9 cellular contexts compared by ENCODE assay signal in genomic region chr13:57630661-57631606, GRCh38. TPM values are rescaled to one million over a fixed set of nuclear protein-coding genes. Genes with fewer than 3 reads are reported as not detected.
DNase-seq lines count a peak whose midpoint lies in the region; ATAC-seq, FAIRE-seq and TF ChIP-seq lines count a peak whose summit lies in the region.
"Had no signal": no experiment of that assay in that cellular context is flagged by ENCODE, and none has a peak within 500 bp of the region (broad histone marks: within the 10 kb centered on the region; RNA-seq: fewer than 3 reads in every experiment).

No MANE protein-coding gene starts in this region.

- H2BK120ac ChIP-seq in H1 (replicated peaks; ENCODE audit: low read depth, low read length) = no peak overlapping the region

- H3K23ac ChIP-seq in H1 (ENCODE audit: insufficient read length) = no peak overlapping the region

- H2BK12ac ChIP-seq in H1 (ENCODE audit: low read depth, low read length) = no peak overlapping the region

- H2AFZ ChIP-seq in H1 (ENCODE audit: low read length) = peak overlapping the region; percentile 21; the same call in 1 of the 2 replicates

- ATAC-seq in RWPE2 (ENCODE audit: low read depth) (peak; percentile 56; the same call in 2 of the 3 replicates), upper lobe of left lung (ENCODE audit: low FRiP score in 2 of 2) (no peak), GM18858 (IDR thresholded peaks at IDR 0.05; ENCODE audit: unreplicated experiment) (no peak)

- no peak overlapping the region for H3K56ac ChIP-seq in H1 (replicated peaks; ENCODE audit: insufficient read length, low read depth, low read length)

- no peaks in the 10 kb centered on the region for H3K79me1 ChIP-seq in H1 (ENCODE audit: low read depth, low read length)

- TF ChIP-seq EP300 in H1 (IDR thresholded peaks at IDR 0.05; ENCODE audit: borderline replicate concordance in 1 of 2, low read depth in 2 of 2, low read length in 2 of 2) (no peak), upper lobe of left lung (IDR thresholded peaks at IDR 0.05) (no peak)

- peak overlapping the region; percentile 98 to 100 for H3K4me2 ChIP-seq in H1 (ENCODE audit: insufficient read depth in 1 of 2, low read depth in 2 of 2, low read length in 2 of 2)

- H3K36me3 ChIP-seq in RWPE2 (ENCODE audit: low read depth) = no peaks in the 10 kb centered on the region
- peaks cover 0 to 5% (median 0%) of the 10 kb centered on the region in 4 experiments; a peak in 1 of 8 replicates for H3K36me3 ChIP-seq in H1 (ENCODE audit: control insufficient read depth in 2 of 4, insufficient read depth in 4 of 4, low read length in 3 of 4)
- peaks cover 2% of the 10 kb centered on the region for H3K36me3 ChIP-seq in mesodermal cell (ENCODE audit: control insufficient read depth, insufficient read depth, low read length)
- H3K36me3 ChIP-seq in upper lobe of left lung = no peaks in the 10 kb centered on the region

- H3K4me1 ChIP-seq in RWPE2 (ENCODE audit: insufficient read depth, poor library complexity, severe bottlenecking) (no peaks in the 10 kb centered on the region), H1 (replicated peaks in 1 of 4; ENCODE audit: control insufficient read depth in 3 of 4, insufficient read depth in 4 of 4, low read length in 3 of 4) (peaks cover 0 to 18% (median 7%) of the 10 kb centered on the region in 4 experiments; a peak in 6 of 7 replicates), mesodermal cell (ENCODE audit: control insufficient read depth, insufficient read depth, low read length, poor library complexity, severe bottlenecking) (no peaks in the 10 kb centered on the region), upper lobe of left lung (peaks cover 14 to 35% (median 27%) of the 10 kb centered on the region in 4 donors)

- H3K18ac ChIP-seq in H1 (ENCODE audit: extremely low read depth, low read length) = no peak overlapping the region

- no peak overlapping the region for H2AK5ac ChIP-seq in H1 (ENCODE audit: low read depth, low read length)

- H4K91ac ChIP-seq in H1 (replicated peaks; ENCODE audit: insufficient read length, low read length) = no peak overlapping the region

- 4% methylated on average over 28 of the region's 32 CpGs; no CpG with 5 or more reads in 1 of the 2 experiments for WGBS in H1 (ENCODE audit: extremely low coverage in 1 of 2, insufficient coverage in 1 of 2, insufficient read length in 1 of 2, insufficient replicate concordance in 2 of 2, low coverage in 1 of 2, low lambda C conversion rate in 2 of 2, missing lambda C conversion rate in 1 of 2), 2 experiments
- 0 to 1% methylated on average over 13 to 18 of the region's 32 CpGs for WGBS in mesodermal cell (ENCODE audit: insufficient coverage in 2 of 2), 2 experiments
- 5 to 6% methylated on average over 32 of the region's 32 CpGs for WGBS in upper lobe of left lung, 2 donors

- no peak overlapping the region for H3K9ac ChIP-seq in H1 (replicated peaks in 1 of 4; ENCODE audit: extremely low read depth in 1 of 4, low read depth in 3 of 4, low read length in 3 of 4)

- TF ChIP-seq POLR2A in H1 (IDR thresholded peaks at IDR 0.05; ENCODE audit: control extremely low read depth in 1 of 2, low read depth in 2 of 2, low read length in 2 of 2) = no peak
- TF ChIP-seq POLR2A in upper lobe of left lung (IDR thresholded peaks at IDR 0.05) = no peak

- H3K27me3 ChIP-seq in RWPE2 (ENCODE audit: insufficient read depth, poor library complexity, severe bottlenecking) (peaks cover 89% of the 10 kb centered on the region), H1 (replicated peaks in 1 of 4; ENCODE audit: control insufficient read depth in 3 of 4, extremely low read depth in 1 of 4, insufficient read depth in 3 of 4, low read length in 3 of 4) (peaks cover 29 to 69% (median 56%) of the 10 kb centered on the region in 4 experiments), upper lobe of left lung (peaks cover 0 to 46% (median 24%) of the 10 kb centered on the region in 4 donors)

- peaks cover 0 to 3% of the 10 kb centered on the region in 2 experiments for H4K20me1 ChIP-seq in H1 (replicated peaks in 1 of 2; ENCODE audit: control insufficient read depth in 1 of 2, insufficient read depth in 2 of 2, low read length in 2 of 2)

- H2BK5ac ChIP-seq in H1 (ENCODE audit: low read depth, low read length) = no peak overlapping the region

- H2BK15ac ChIP-seq in H1 (ENCODE audit: low read length) = no peak overlapping the region

- FAIRE-seq in H1 (lab: Jason Lieb, UNC) = no peak
- FAIRE-seq: A204.1 had no signal

- TF ChIP-seq CTCF in RWPE2 (IDR thresholded peaks at IDR 0.05; ENCODE audit: poor library complexity, severe bottlenecking) = no peak
- no peak for TF ChIP-seq CTCF in H1 (IDR thresholded peaks at IDR 0.05; ENCODE audit: control extremely low read depth in 1 of 3, insufficient read depth in 1 of 3, low read depth in 1 of 3, low read length in 3 of 3)
- no peak for TF ChIP-seq CTCF in upper lobe of left lung (IDR thresholded peaks at IDR 0.05)

- no peak overlapping the region for H4K8ac ChIP-seq in H1 (ENCODE audit: extremely low read depth, insufficient read depth, low read length)

- H4K5ac ChIP-seq in H1 (ENCODE audit: insufficient read length, low read depth, low read length) = no peak overlapping the region

- no peak overlapping the region for H2BK20ac ChIP-seq in H1 (ENCODE audit: low read length)

- CTCF ChIA-PET in H1 (lab: Charles Lee; ENCODE audit: partially characterized antibody) = interaction anchor here (8.2 kb wide), 1 partner anchor 86 kb away, joined by 107 read pairs; no protein-coding TSS in a partner anchor

- DNase-seq in DMS 273 (lab: John Stamatoyannopoulos, UW; ENCODE audit: unreplicated experiment) = peak; percentile 58
- DNase-seq in DMS 273 treated with DMSO at 0.1 percent for 48 hours (lab: John Stamatoyannopoulos, UW) = no peak
- no peak for DNase-seq in RWPE2 (ENCODE audit: low spot score)
- DNase-seq in H1 (ENCODE audit: low read depth in 1 of 2, low spot score in 2 of 2) = peak in 1 of 2 experiments; percentile 49
- DNase-seq in upper lobe of left lung = peak in 1 of 2 donors; percentile 66
- no peak for DNase-seq in germinal center (ENCODE audit: low spot score)

- H3K27ac ChIP-seq in RWPE2 (ENCODE audit: poor library complexity, severe bottlenecking) = no peak overlapping the region
- no peak overlapping the region for H3K27ac ChIP-seq in H1 (ENCODE audit: low read depth, low read length)
- H3K27ac ChIP-seq in mesodermal cell (ENCODE audit: low read depth, low read length, severe bottlenecking) = peak overlapping the region; percentile 24
- peak overlapping the region; percentile 41 to 82 (median 72) for H3K27ac ChIP-seq in upper lobe of left lung

- no peak overlapping the region for H3K14ac ChIP-seq in H1 (ENCODE audit: insufficient read length)

- H3K4ac ChIP-seq in H1 (replicated peaks; ENCODE audit: insufficient read length, low read depth, low read length) = no peak overlapping the region

- peaks cover 44% of the 10 kb centered on the region for H3K23me2 ChIP-seq in H1 (ENCODE audit: low read depth, low read length)

- no peaks in the 10 kb centered on the region for H3K79me2 ChIP-seq in H1 (ENCODE audit: control insufficient read depth in 1 of 2, insufficient read depth in 2 of 2, low read length in 2 of 2)

- H3K9me3 ChIP-seq in RWPE2 (ENCODE audit: severe bottlenecking) = peaks cover 5% of the 10 kb centered on the region
- H3K9me3 ChIP-seq in H1 (ENCODE audit: insufficient read depth in 2 of 2, low read depth in 1 of 2, low read length in 1 of 2) = peaks cover 0 to 10% of the 10 kb centered on the region in 2 experiments; a peak in 1 of 4 replicates
- H3K9me3 ChIP-seq in mesodermal cell (ENCODE audit: control insufficient read depth, low read length) = peaks cover 2% of the 10 kb centered on the region
- peaks cover 0 to 4% (median 0%) of the 10 kb centered on the region in 4 donors for H3K9me3 ChIP-seq in upper lobe of left lung

- no peak for TF ChIP-seq RAD21 in H1 (IDR thresholded peaks at IDR 0.05 in 1 of 2, conservative IDR thresholded peaks at IDR 0.05 in 1 of 2; ENCODE audit: low read depth in 2 of 2, low read length in 2 of 2)

- H3K4me3 ChIP-seq in RWPE2 (ENCODE audit: severe bottlenecking) (no peak overlapping the region), H1 (ENCODE audit: extremely low read depth in 1 of 4, insufficient read depth in 2 of 4, low read depth in 3 of 4, low read length in 4 of 4) (peak overlapping the region; percentile 61 to 73 (median 66)), mesodermal cell (ENCODE audit: extremely low read depth, insufficient read depth, low read length, poor library complexity, severe bottlenecking) (peak overlapping the region; percentile 60), upper lobe of left lung (peak overlapping the region; percentile 45 to 63 (median 54))

- POLR2A ChIA-PET in H1 (lab: Charles Lee; ENCODE audit: partially characterized antibody) = interaction anchor here (0.6 kb wide), 1 partner anchor 262 kb away, joined by 4 read pairs; no protein-coding TSS in a partner anchor

TF ChIP-seq in H1, 55 proteins besides CTCF, POLR2A, EP300 and RAD21 (continues in another document):
- peak; percentile 61; the same call in 1 of the 2 replicates for TF ChIP-seq SUZ12 (IDR thresholded peaks at IDR 0.05; ENCODE audit: low read length)
- peak; percentile 44 for TF ChIP-seq RNF2 (IDR thresholded peaks at IDR 0.05; ENCODE audit: borderline replicate concordance, low read depth, low read length, missing control alignments, poor library complexity, severe bottlenecking)
- no peak for TF ChIP-seq KDM1A (IDR thresholded peaks at IDR 0.05; ENCODE audit: borderline replicate concordance, low read length)
- peak; percentile 12 for TF ChIP-seq SAP30 (IDR thresholded peaks at IDR 0.05; ENCODE audit: insufficient read depth, insufficient replicate concordance, low read length)
- TF ChIP-seq, protein P1, sequence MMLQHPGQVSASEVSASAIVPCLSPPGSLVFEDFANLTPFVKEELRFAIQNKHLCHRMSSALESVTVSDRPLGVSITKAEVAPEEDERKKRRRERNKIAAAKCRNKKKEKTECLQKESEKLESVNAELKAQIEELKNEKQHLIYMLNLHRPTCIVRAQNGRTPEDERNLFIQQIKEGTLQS (IDR thresholded peaks at IDR 0.05; ENCODE audit: insufficient read depth, low read depth, low read length) = no peak
- TF ChIP-seq TBP (IDR thresholded peaks at IDR 0.05; ENCODE audit: low read depth, low read length) = no peak
- TF ChIP-seq EZH2 (IDR thresholded peaks at IDR 0.05; ENCODE audit: low read depth, low read length, severe bottlenecking) = peak; percentile 42

RNA-seq across cellular contexts. Expression of gene PCDH17, which starts 0.6 kb away (rescaled TPM):
- total RNA-seq in H1 (2021; fragmentation: NEBNext Ultra II Directional; extraction: Animal tissue kit (Norgen Biotek cat#: 25700)) = 0.60 and 0.67 TPM in 2 replicates
- polyA plus RNA-seq in H1 (2011; rRNA removed) = 0.20 and 0.31 TPM in 2 replicates
- polyA plus RNA-seq in H1 (2011; cell fraction: cytosol; rRNA removed) = 0.18 TPM
- polyA plus RNA-seq in H1 (2011; cell fraction: nucleus; rRNA removed) = 1.1 TPM
- 0.25 to 0.44 TPM (median 0.28 TPM) in 4 replicates for polyA plus RNA-seq in H1 (2012, experiment 1 of 2)
- 0.04 TPM for polyA plus RNA-seq in H1 (2012, experiment 2 of 2)
- polyA plus RNA-seq in H1 (2013, experiment 1 of 2) = 0.67 TPM
- 0.55 TPM for polyA plus RNA-seq in H1 (2013, experiment 2 of 2)
- polyA minus RNA-seq in H1 (2011; rRNA and poly(A)+ RNA removed) = 0.68 and 2.2 TPM in 2 replicates
- 1.2 TPM for polyA minus RNA-seq in H1 (2011; cell fraction: cytosol; rRNA and poly(A)+ RNA removed)
- polyA minus RNA-seq in H1 (2011; cell fraction: nucleus; rRNA and poly(A)+ RNA removed) = 4.8 TPM
- 27.3 TPM for polyA plus RNA-seq in mesodermal cell (2013, experiment 1 of 2)
- 20.2 TPM for polyA plus RNA-seq in mesodermal cell (2013, experiment 2 of 2)
- 10 to 100 TPM; 16.8 to 67.9 (median 25.8) TPM for total RNA-seq in upper lobe of left lung

Comparison
In these comparisons a context has a peak if more than half of its experiments do, and no peak if none do; other contexts are left out.
1. H3K27ac ChIP-seq: peak in mesodermal cell (single experiment) and upper lobe of left lung (4 of 4); none in RWPE2 (single experiment) and H1 (single experiment).
2. RNA of gene PCDH17, which starts 0.6 kb away (total RNA-seq): 16.8 to 67.9 TPM in upper lobe of left lung; 0.60 to 0.67 TPM in H1; every median in the first group is over 10 times any median in the second.